In genomic region chr10:79235765-79236755, GRCh38 we compare ENCODE assay signal across 21 cellular contexts.
DNase-seq lines count a peak whose midpoint lies in the region; ATAC-seq and TF ChIP-seq lines count a peak whose summit lies in the region.
"Had no signal": no experiment of that assay in that cellular context is flagged by ENCODE, and none has a peak within 500 bp of the region (broad histone marks: within the 10 kb centered on the region; RNA-seq: fewer than 3 reads in every experiment).

No MANE protein-coding gene starts in this region.

- peak; percentile 53 for DNase-seq in WTC11 (ENCODE audit: low spot score)
- peak; percentile 60 for DNase-seq in iPS-NIHi11 (ENCODE audit: low spot score)
- DNase-seq in hippocampal formation (lab: John Stamatoyannopoulos, UW): no peak
- no peak for DNase-seq in activated effector memory CD4-positive, alpha-beta T cell treated with Interleukin-2 at 50 U/mL for 16 hours
- no peak for DNase-seq in DMS153 treated with DMSO at 0.1 percent for 48 hours (lab: John Stamatoyannopoulos, UW; ENCODE audit: unreplicated experiment)
- no peak for DNase-seq in testis
- DNase-seq: activated CD4-positive, alpha-beta T cell treated with anti-CD3 and anti-CD28 coated beads for 4 hours; activated CD8-positive, alpha-beta memory T cell treated with anti-CD3 and anti-CD28 coated beads, Interleukin-2, amount 10 ng/mL, durations not matched to agents 7 days and 5 days; activated effector memory CD4-positive, alpha-beta T cell treated with anti-CD3 and anti-CD28 coated beads, Interleukin-2, amount 50 U/mL, for 16 hours; CD4-positive, alpha-beta T cell; central memory CD4-positive, alpha-beta T cell; DMS79 treated with DMSO at 0.1 percent for 48 hours; effector memory CD4-positive, alpha-beta T cell; kidney glomerular epithelial cell; MM.1S; NCI-H187 treated with DMSO at 0.1 percent for 48 hours; stimulated activated CD4-positive, alpha-beta T cell treated with anti-CD3 and anti-CD28 coated beads, Interleukin-4, amount 100 ng/mL, for 24 hours had no signal

- WGBS in testis, 2 donors: 76 to 90% methylated on average over 17 to 19 of the region's 19 CpGs

- intact Hi-C loops in testis (cut with DNase I; ENCODE audit: low total_unique reads): no loop called here

- POLR2A ChIA-PET in WTC11 (lab: Charles Lee): no interaction called here

- H3K27ac Mint-ChIP-seq in WTC11: no peak overlapping the region
- H3K27ac Mint-ChIP-seq: activated CD8-positive, alpha-beta memory T cell treated with anti-CD3 and anti-CD28 coated beads, Interleukin-2, amount 10 ng/mL, durations not matched to agents 7 days and 5 days; CD4-positive, alpha-beta T cell had no signal

- no peaks in the 10 kb centered on the region for H3K27me3 ChIP-seq in BLaER1 treated with 17β-estradiol and CSF1 and Interleukin-3, amounts not matched to agents 10 nM and 100 nM
- no peaks in the 10 kb centered on the region for H3K27me3 ChIP-seq in rectal smooth muscle tissue (ENCODE audit: control insufficient read depth, insufficient read depth, low read length)
- no peaks in the 10 kb centered on the region for H3K27me3 ChIP-seq in testis

- no peak for TF ChIP-seq POLR2A in testis (IDR thresholded peaks at IDR 0.05)

- TF ChIP-seq CTCF in WTC11 (IDR thresholded peaks at IDR 0.05): no peak
- TF ChIP-seq CTCF in testis (IDR thresholded peaks at IDR 0.05): no peak

- H3K9me3 Mint-ChIP-seq in WTC11: no peaks in the 10 kb centered on the region
- H3K9me3 Mint-ChIP-seq: CD4-positive, alpha-beta T cell had no signal

- peak overlapping the region in 5 of 11 experiments; percentile 10 to 63 (median 29); a peak in 6 of 22 replicates for H3K9ac ChIP-seq in BLaER1 treated with 17β-estradiol and CSF1 and Interleukin-3, amounts not matched to agents 10 nM and 100 nM
- H3K9ac ChIP-seq in rectal smooth muscle tissue (ENCODE audit: low read length): no peak overlapping the region

- H3K4me1 Mint-ChIP-seq in WTC11: peaks cover 60% of the 10 kb centered on the region

- peaks cover 82% of the 10 kb centered on the region for H3K27me3 Mint-ChIP-seq in WTC11 (ENCODE audit: low read depth)
- H3K27me3 Mint-ChIP-seq: activated CD8-positive, alpha-beta memory T cell treated with anti-CD3 and anti-CD28 coated beads, Interleukin-2, amount 10 ng/mL, durations not matched to agents 7 days and 5 days; CD4-positive, alpha-beta T cell had no signal

- CTCF ChIA-PET in WTC11 (lab: Charles Lee): interaction anchor here (0.9 to 1.4 kb wide), 6 partner anchors 18 to 1189 kb away, joined by 3 to 8 read pairs (median 3); no protein-coding TSS in a partner anchor

- peaks cover 63 to 84% (median 69%) of the 10 kb centered on the region in 10 experiments for H3K4me1 ChIP-seq in BLaER1 treated with 17β-estradiol and CSF1 and Interleukin-3, amounts not matched to agents 10 nM and 100 nM
- H3K4me1 ChIP-seq in rectal smooth muscle tissue (ENCODE audit: control insufficient read depth, insufficient read depth, low read length) (peaks cover 41% of the 10 kb centered on the region), testis (no peaks in the 10 kb centered on the region)

- H3K9me3 ChIP-seq in BLaER1 treated with 17β-estradiol and CSF1 and Interleukin-3, amounts not matched to agents 10 nM and 100 nM (replicated peaks in 1 of 11): no peaks in the 10 kb centered on the region
- no peaks in the 10 kb centered on the region for H3K9me3 ChIP-seq in testis
- H3K9me3 ChIP-seq: A549 had no signal

- H3K4me3 ChIP-seq in BLaER1 treated with 17β-estradiol and CSF1 and Interleukin-3, amounts not matched to agents 10 nM and 100 nM: no peak overlapping the region
- H3K4me3 ChIP-seq in rectal smooth muscle tissue (ENCODE audit: low read length): no peak overlapping the region
- no peak overlapping the region for H3K4me3 ChIP-seq in testis
- H3K4me3 ChIP-seq: A549 had no signal

- peak overlapping the region in 5 of 11 experiments; percentile 66 to 99 (median 68); a peak in 8 of 22 replicates for H3K27ac ChIP-seq in BLaER1 treated with 17β-estradiol and CSF1 and Interleukin-3, amounts not matched to agents 10 nM and 100 nM
- H3K27ac ChIP-seq in rectal smooth muscle tissue (ENCODE audit: low read depth, low read length) (peak overlapping the region; percentile 44), testis (no peak overlapping the region)
- H3K27ac ChIP-seq: A549 had no signal

- H3K4me2 ChIP-seq in BLaER1 treated with 17β-estradiol and CSF1 and Interleukin-3, amounts not matched to agents 10 nM and 100 nM: peak overlapping the region; percentile 36 to 96 (median 66)
- H3K4me2 ChIP-seq: A549 had no signal

- peak; percentile 47 for ATAC-seq in WTC11
- ATAC-seq: A549; activated CD8-positive, alpha-beta memory T cell treated with anti-CD3 and anti-CD28 coated beads, Interleukin-2, amount 10 ng/mL, durations not matched to agents 7 days and 5 days; SK-N-SH treated with all-trans-retinoic acid at 6 μM for 48 hours had no signal

- peaks cover 27 to 57% (median 45%) of the 10 kb centered on the region in 11 experiments; a peak in 18 of 22 replicates for H4K20me1 ChIP-seq in BLaER1 treated with 17β-estradiol and CSF1 and Interleukin-3, amounts not matched to agents 10 nM and 100 nM

- H3K36me3 ChIP-seq in BLaER1 treated with 17β-estradiol and CSF1 and Interleukin-3, amounts not matched to agents 10 nM and 100 nM: peaks cover 7 to 80% (median 37%) of the 10 kb centered on the region in 11 experiments; a peak in 19 of 22 replicates
- H3K36me3 ChIP-seq in rectal smooth muscle tissue (ENCODE audit: control insufficient read depth, insufficient read depth, low read length) (no peaks in the 10 kb centered on the region), testis (ENCODE audit: low read depth, missing control alignments) (no peaks in the 10 kb centered on the region)

- H3K4me3 Mint-ChIP-seq in WTC11: peak overlapping the region; percentile 24; the same call in 1 of the 2 replicates
- H3K4me3 Mint-ChIP-seq: activated CD8-positive, alpha-beta memory T cell treated with anti-CD3 and anti-CD28 coated beads, Interleukin-2, amount 10 ng/mL, durations not matched to agents 7 days and 5 days; CD4-positive, alpha-beta T cell had no signal

- H3K36me3 Mint-ChIP-seq in WTC11: peaks cover 7% of the 10 kb centered on the region; the same call in 1 of the 2 replicates
- H3K36me3 Mint-ChIP-seq: activated CD8-positive, alpha-beta memory T cell treated with anti-CD3 and anti-CD28 coated beads, Interleukin-2, amount 10 ng/mL, durations not matched to agents 7 days and 5 days had no signal

TF ChIP-seq in WTC11, 78 proteins besides CTCF, POLR2A, EP300 and RAD21:
- peak; percentile 44; the same call in 1 of the 2 replicates for TF ChIP-seq FOXP1 (CRISPR knock-in tag; IDR thresholded peaks at IDR 0.05; ENCODE audit: borderline replicate concordance)
- peak; percentile 38; the same call in 1 of the 2 replicates for TF ChIP-seq SP1 (CRISPR knock-in tag; conservative IDR thresholded peaks at IDR 0.05)
- TF ChIP-seq RORB (CRISPR knock-in tag; IDR thresholded peaks at IDR 0.05): no peak
- TF ChIP-seq FOXK1 (CRISPR knock-in tag; IDR thresholded peaks at IDR 0.05): 0 out of 2 replicates have a peak, but pooled peaks have one; percentile 31
- 0 out of 2 replicates have a peak, but pooled peaks have one; percentile 70 for TF ChIP-seq ZBTB43 (CRISPR knock-in tag; IDR thresholded peaks at IDR 0.05)
- TF ChIP-seq E2F1 (CRISPR knock-in tag; IDR thresholded peaks at IDR 0.05): no peak
- TF ChIP-seq CREB1 (CRISPR knock-in tag; IDR thresholded peaks at IDR 0.05): no peak
- TF ChIP-seq FOXJ3 (CRISPR knock-in tag; IDR thresholded peaks at IDR 0.05; ENCODE audit: borderline replicate concordance): no peak

Comparison
In these comparisons a context has a peak if more than half of its experiments do, and no peak if none do; other contexts are left out.
1. DNase-seq: peak in WTC11 (single experiment) and iPS-NIHi11 (single experiment); none in hippocampal formation (0 of 2), activated effector memory CD4-positive, alpha-beta T cell treated with Interleukin-2 at 50 U/mL for 16 hours (single experiment), DMS153 treated with DMSO at 0.1 percent for 48 hours (single experiment) and testis (single experiment).